Comparison of ENCODE assay signal across 1 cellular context in the genomic region with DNA sequence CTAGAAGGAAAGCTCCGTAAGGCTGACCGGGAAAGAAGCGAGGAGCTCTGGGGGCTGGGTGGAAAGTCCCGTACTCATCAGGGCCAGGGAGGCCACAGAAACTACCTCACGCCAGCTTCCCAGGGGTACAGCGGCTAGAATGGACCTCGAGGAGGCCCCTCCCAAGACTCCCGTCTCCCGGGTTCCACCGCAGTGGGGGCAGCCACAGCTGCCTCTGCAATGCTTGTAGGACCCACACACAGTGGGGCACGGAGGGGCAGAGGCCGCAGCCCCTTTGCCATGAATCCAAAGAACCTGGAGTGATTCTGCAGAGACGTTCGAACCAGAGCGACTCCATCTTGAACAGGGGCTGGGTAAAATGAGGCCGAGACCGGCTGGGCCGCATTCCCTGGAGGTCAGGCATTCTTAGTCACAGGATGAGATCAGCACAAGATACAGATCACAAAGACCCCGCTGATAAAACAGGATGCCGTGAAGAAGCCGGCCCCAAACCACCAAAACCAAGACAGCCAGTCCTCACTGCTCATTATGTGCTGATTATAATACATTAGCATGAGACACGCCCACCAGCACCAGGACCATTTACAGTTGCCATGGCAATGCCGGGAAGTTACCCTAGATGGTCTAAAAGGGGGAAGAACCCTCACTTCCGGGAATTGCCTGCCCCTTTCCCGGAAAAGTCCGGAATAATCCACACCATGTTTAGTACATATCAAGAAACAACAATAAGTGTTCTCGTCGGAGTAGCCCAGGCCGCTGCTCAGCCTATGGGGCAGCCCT.
TF ChIP-seq lines count a peak whose summit lies in the region.

No MANE protein-coding gene starts in this region.

TF ChIP-seq in K562, 482 proteins besides CTCF, POLR2A, EP300 and RAD21 (continued from another document and continues in another):
- TF ChIP-seq HOMEZ (CRISPR knock-in tag; IDR thresholded peaks at IDR 0.05) (peak; percentile 83; the same call in 1 of the 2 replicates), ZBTB8A (IDR thresholded peaks at IDR 0.05; ENCODE audit: partially characterized antibody) (no peak), ZBTB17 (CRISPR knock-in tag; IDR thresholded peaks at IDR 0.05) (peak; percentile 82; the same call in 1 of the 2 replicates), ZNF395 (CRISPR knock-in tag; IDR thresholded peaks at IDR 0.05) (peak; percentile 85), TAF7 (tag; IDR thresholded peaks at IDR 0.05) (peak; percentile 68), MCM2 (IDR thresholded peaks at IDR 0.05; ENCODE audit: low read depth) (no peak), BRF1 (IDR thresholded peaks at IDR 0.05; ENCODE audit: borderline replicate concordance, extremely low read depth, insufficient read length) (no peak), ID3 (CRISPR knock-in tag; IDR thresholded peaks at IDR 0.05) (0 out of 2 replicates have a peak, but pooled peaks have one; percentile 61), ID3 (tag; IDR thresholded peaks at IDR 0.05) (peak; percentile 98), ZNF589 (CRISPR knock-in tag; IDR thresholded peaks at IDR 0.05; ENCODE audit: low read depth) (0 out of 2 replicates have a peak, but pooled peaks have one; percentile 47), RBM14 (IDR thresholded peaks at IDR 0.05; ENCODE audit: borderline replicate concordance, insufficient read depth, low read depth, low read length) (no peak), MXI1 (IDR thresholded peaks at IDR 0.05; ENCODE audit: low read depth, low read length) (peak; percentile 73), ZBTB9 (CRISPR knock-in tag; IDR thresholded peaks at IDR 0.05) (0 out of 2 replicates have a peak, but pooled peaks have one; percentile 34), ZNF408 (CRISPR knock-in tag; IDR thresholded peaks at IDR 0.05; ENCODE audit: low read depth) (no peak), ETV6 (IDR thresholded peaks at IDR 0.05; ENCODE audit: borderline replicate concordance in 1 of 2, low read depth in 2 of 2, low read length in 1 of 2) (peak; percentile 83 to 93), ETV6 (CRISPR knock-in tag; IDR thresholded peaks at IDR 0.05; ENCODE audit: borderline replicate concordance) (no peak), DDX20 (tag; IDR thresholded peaks at IDR 0.05; ENCODE audit: low read depth) (peak; percentile 89), CBX2 (IDR thresholded peaks at IDR 0.05; ENCODE audit: insufficient read depth, low read length, poor library complexity, severe bottlenecking) (no peak), TEAD2 (tag; IDR thresholded peaks at IDR 0.05) (peak; percentile 55; the same call in 1 of the 2 replicates), HDAC8 (tag; IDR thresholded peaks at IDR 0.05) (peak; percentile 98), RFX1 (IDR thresholded peaks at IDR 0.05) (peak; percentile 96), MCM3 (IDR thresholded peaks at IDR 0.05) (no peak), ZNF507 (tag; conservative IDR thresholded peaks at IDR 0.05) (0 out of 2 replicates have a peak, but pooled peaks have one; percentile 25), MEF2D (tag; conservative IDR thresholded peaks at IDR 0.05; ENCODE audit: low read depth) (peak; percentile 95), DIDO1 (tag; IDR thresholded peaks at IDR 0.05; ENCODE audit: low read depth) (0 out of 2 replicates have a peak, but pooled peaks have one; percentile 40), STAT5A (IDR thresholded peaks at IDR 0.05; ENCODE audit: borderline replicate concordance, low read length) (peak; percentile 59), MAZ (CRISPR knock-in tag; conservative IDR thresholded peaks at IDR 0.05 in 1 of 2, IDR thresholded peaks at IDR 0.05 in 1 of 2) (0 out of 4 replicates have a peak, but pooled peaks of 1 of the 2 experiments have one; percentile 36), GATAD2A (IDR thresholded peaks at IDR 0.05) (0 out of 2 replicates have a peak, but pooled peaks have one; percentile 43), ZNF766 (CRISPR knock-in tag; conservative IDR thresholded peaks at IDR 0.05) (peak; percentile 76), FOXA3 (CRISPR knock-in tag; conservative IDR thresholded peaks at IDR 0.05 in 1 of 2, IDR thresholded peaks at IDR 0.05 in 1 of 2) (no peak), ZNF280A (IDR thresholded peaks at IDR 0.05; ENCODE audit: low read depth, partially characterized antibody) (no peak), SMAD3 (CRISPR knock-in tag; conservative IDR thresholded peaks at IDR 0.05) (peak; percentile 90; the same call in 1 of the 2 replicates), ELF1 (tag; IDR thresholded peaks at IDR 0.05) (peak; percentile 66), ILK (tag; IDR thresholded peaks at IDR 0.05; ENCODE audit: borderline replicate concordance, low read depth) (no peak), ZNF347 (CRISPR knock-in tag; IDR thresholded peaks at IDR 0.05; ENCODE audit: low read depth) (0 out of 2 replicates have a peak, but pooled peaks have one; percentile 44)
- TF ChIP-seq, protein P1, sequence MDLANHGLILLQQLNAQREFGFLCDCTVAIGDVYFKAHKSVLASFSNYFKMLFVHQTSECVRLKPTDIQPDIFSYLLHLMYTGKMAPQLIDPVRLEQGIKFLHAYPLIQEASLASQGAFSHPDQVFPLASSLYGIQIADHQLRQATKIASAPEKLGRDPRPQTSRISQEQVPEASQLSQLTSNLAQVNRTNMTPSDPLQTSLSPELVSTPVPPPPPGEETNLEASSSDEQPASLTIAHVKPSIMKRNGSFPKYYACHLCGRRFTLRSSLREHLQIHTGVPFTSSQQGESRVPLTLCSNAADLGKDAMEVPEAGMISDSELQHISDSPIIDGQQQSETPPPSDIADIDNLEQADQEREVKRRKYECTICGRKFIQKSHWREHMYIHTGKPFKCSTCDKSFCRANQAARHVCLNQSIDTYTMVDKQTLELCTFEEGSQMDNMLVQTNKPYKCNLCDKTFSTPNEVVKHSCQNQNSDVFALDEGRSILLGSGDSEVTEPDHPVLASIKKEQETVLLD (IDR thresholded peaks at IDR 0.05), result no peak
- TF ChIP-seq, protein P2, sequence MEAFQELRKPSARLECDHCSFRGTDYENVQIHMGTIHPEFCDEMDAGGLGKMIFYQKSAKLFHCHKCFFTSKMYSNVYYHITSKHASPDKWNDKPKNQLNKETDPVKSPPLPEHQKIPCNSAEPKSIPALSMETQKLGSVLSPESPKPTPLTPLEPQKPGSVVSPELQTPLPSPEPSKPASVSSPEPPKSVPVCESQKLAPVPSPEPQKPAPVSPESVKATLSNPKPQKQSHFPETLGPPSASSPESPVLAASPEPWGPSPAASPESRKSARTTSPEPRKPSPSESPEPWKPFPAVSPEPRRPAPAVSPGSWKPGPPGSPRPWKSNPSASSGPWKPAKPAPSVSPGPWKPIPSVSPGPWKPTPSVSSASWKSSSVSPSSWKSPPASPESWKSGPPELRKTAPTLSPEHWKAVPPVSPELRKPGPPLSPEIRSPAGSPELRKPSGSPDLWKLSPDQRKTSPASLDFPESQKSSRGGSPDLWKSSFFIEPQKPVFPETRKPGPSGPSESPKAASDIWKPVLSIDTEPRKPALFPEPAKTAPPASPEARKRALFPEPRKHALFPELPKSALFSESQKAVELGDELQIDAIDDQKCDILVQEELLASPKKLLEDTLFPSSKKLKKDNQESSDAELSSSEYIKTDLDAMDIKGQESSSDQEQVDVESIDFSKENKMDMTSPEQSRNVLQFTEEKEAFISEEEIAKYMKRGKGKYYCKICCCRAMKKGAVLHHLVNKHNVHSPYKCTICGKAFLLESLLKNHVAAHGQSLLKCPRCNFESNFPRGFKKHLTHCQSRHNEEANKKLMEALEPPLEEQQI (IDR thresholded peaks at IDR 0.05), result no peak
- TF ChIP-seq, protein P3, sequence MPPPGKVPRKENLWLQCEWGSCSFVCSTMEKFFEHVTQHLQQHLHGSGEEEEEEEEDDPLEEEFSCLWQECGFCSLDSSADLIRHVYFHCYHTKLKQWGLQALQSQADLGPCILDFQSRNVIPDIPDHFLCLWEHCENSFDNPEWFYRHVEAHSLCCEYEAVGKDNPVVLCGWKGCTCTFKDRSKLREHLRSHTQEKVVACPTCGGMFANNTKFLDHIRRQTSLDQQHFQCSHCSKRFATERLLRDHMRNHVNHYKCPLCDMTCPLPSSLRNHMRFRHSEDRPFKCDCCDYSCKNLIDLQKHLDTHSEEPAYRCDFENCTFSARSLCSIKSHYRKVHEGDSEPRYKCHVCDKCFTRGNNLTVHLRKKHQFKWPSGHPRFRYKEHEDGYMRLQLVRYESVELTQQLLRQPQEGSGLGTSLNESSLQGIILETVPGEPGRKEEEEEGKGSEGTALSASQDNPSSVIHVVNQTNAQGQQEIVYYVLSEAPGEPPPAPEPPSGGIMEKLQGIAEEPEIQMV (tag; conservative IDR thresholded peaks at IDR 0.05; ENCODE audit: low read depth), result peak; percentile 58; the same call in 1 of the 2 replicates
- TF ChIP-seq, protein P4, sequence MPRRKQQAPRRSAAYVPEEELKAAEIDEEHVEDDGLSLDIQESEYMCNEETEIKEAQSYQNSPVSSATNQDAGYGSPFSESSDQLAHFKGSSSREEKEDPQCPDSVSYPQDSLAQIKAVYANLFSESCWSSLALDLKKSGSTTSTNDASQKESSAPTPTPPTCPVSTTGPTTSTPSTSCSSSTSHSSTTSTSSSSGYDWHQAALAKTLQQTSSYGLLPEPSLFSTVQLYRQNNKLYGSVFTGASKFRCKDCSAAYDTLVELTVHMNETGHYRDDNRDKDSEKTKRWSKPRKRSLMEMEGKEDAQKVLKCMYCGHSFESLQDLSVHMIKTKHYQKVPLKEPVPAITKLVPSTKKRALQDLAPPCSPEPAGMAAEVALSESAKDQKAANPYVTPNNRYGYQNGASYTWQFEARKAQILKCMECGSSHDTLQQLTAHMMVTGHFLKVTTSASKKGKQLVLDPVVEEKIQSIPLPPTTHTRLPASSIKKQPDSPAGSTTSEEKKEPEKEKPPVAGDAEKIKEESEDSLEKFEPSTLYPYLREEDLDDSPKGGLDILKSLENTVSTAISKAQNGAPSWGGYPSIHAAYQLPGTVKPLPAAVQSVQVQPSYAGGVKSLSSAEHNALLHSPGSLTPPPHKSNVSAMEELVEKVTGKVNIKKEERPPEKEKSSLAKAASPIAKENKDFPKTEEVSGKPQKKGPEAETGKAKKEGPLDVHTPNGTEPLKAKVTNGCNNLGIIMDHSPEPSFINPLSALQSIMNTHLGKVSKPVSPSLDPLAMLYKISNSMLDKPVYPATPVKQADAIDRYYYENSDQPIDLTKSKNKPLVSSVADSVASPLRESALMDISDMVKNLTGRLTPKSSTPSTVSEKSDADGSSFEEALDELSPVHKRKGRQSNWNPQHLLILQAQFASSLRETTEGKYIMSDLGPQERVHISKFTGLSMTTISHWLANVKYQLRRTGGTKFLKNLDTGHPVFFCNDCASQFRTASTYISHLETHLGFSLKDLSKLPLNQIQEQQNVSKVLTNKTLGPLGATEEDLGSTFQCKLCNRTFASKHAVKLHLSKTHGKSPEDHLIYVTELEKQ (CRISPR knock-in tag; IDR thresholded peaks at IDR 0.05), result peak; percentile 86
- TF ChIP-seq, protein P5, sequence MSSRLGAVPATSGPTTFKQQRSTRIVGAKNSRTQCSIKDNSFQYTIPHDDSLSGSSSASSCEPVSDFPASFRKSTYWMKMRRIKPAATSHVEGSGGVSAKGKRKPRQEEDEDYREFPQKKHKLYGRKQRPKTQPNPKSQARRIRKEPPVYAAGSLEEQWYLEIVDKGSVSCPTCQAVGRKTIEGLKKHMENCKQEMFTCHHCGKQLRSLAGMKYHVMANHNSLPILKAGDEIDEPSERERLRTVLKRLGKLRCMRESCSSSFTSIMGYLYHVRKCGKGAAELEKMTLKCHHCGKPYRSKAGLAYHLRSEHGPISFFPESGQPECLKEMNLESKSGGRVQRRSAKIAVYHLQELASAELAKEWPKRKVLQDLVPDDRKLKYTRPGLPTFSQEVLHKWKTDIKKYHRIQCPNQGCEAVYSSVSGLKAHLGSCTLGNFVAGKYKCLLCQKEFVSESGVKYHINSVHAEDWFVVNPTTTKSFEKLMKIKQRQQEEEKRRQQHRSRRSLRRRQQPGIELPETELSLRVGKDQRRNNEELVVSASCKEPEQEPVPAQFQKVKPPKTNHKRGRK (tag; IDR thresholded peaks at IDR 0.05), result no peak
